22 cellular contexts compared by ENCODE assay signal in the genomic region with DNA sequence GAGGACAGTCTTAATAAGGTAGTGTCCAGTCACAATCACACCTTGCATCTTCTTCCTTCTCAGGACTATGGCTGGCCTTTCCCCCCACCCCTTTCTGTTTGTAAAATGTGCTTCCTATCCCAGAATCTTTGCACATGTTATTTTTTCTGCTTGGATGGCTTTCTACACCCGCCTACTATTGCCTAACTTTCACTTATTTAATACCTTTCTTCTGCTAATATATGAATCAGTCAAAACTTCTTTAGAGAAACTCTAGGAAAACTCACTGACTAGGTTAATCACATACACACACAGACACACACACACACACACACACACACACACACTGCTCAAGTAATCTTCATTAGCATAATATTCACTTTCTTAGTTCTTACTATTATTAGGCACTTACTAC. TPM values are rescaled to one million over a fixed set of nuclear protein-coding genes. Genes with fewer than 3 reads are reported as not detected.
DNase-seq lines count a peak whose midpoint lies in the region; ATAC-seq, FAIRE-seq and TF ChIP-seq lines count a peak whose summit lies in the region.
"Had no signal": no experiment of that assay in that cellular context is flagged by ENCODE, and none has a peak within 500 bp of the region (broad histone marks: within the 10 kb centered on the region; RNA-seq: fewer than 3 reads in every experiment).

No MANE protein-coding gene starts in this region.

- H3K27ac ChIP-seq in BLaER1 treated with 17β-estradiol and CSF1 and Interleukin-3, amounts not matched to agents 10 nM and 100 nM, result no peak overlapping the region
- peak overlapping the region; percentile 82 for H3K27ac ChIP-seq in PC-3 (ENCODE audit: low read length)
- peak overlapping the region; percentile 47 for H3K27ac ChIP-seq in epithelial cell of prostate
- peak overlapping the region; percentile 60 for H3K27ac ChIP-seq in mesenchymal stem cell (ENCODE audit: low read length, poor library complexity, severe bottlenecking)
- no peak overlapping the region for H3K27ac ChIP-seq in brain microvascular endothelial cell
- H3K27ac ChIP-seq: colonic mucosa had no signal

- BruUV-seq in PC-3 (replicated peaks; lab: Mats Ljungman, UMichigan), result no TSS peak

- in situ Hi-C loops in brain microvascular endothelial cell (cut with HindIII; ENCODE audit: low pct_ligation_motif_present, low sequenced_read_pairs), result no loop called here

- H3K4me3 ChIP-seq in BLaER1 treated with 17β-estradiol and CSF1 and Interleukin-3, amounts not matched to agents 10 nM and 100 nM, result no peak overlapping the region
- H3K4me3 ChIP-seq in PC-3 (ENCODE audit: low read length) (peak overlapping the region; percentile 25; the same call in 1 of the 2 replicates), mesenchymal stem cell (ENCODE audit: insufficient read depth in 1 of 2, low read depth in 1 of 2, low read length in 2 of 2) (no peak overlapping the region), brain microvascular endothelial cell (ENCODE audit: low read depth, low read length) (no peak overlapping the region)
- H3K4me3 ChIP-seq: colonic mucosa had no signal

- POLR2A ChIA-PET in PC-3 (lab: Charles Lee; ENCODE audit: unreplicated experiment), result no interaction called here

- no peak overlapping the region for H2BK120ac ChIP-seq in mesenchymal stem cell (ENCODE audit: low read depth, low read length)

- TF ChIP-seq CTCF in PC-3 (conservative IDR thresholded peaks at IDR 0.05; ENCODE audit: low read depth, low read length) (no peak), brain microvascular endothelial cell (IDR thresholded peaks at IDR 0.05; ENCODE audit: low read depth, low read length, missing control alignments) (no peak)

- H2AFZ ChIP-seq in PC-3 (ENCODE audit: low read length), result no peak overlapping the region
- no peak overlapping the region for H2AFZ ChIP-seq in mesenchymal stem cell (ENCODE audit: low read depth, low read length)

- peak overlapping the region in 9 of 11 experiments; percentile 0 to 55 (median 31); a peak in 11 of 22 replicates for H3K4me2 ChIP-seq in BLaER1 treated with 17β-estradiol and CSF1 and Interleukin-3, amounts not matched to agents 10 nM and 100 nM
- H3K4me2 ChIP-seq in PC-3 (ENCODE audit: low read length) (peak overlapping the region; percentile 73), mesenchymal stem cell (ENCODE audit: low read length, poor library complexity, severe bottlenecking) (no peak overlapping the region)

- WGBS in mesenchymal stem cell, result 97% methylated on average over 1 of the region's 1 CpG

- CTCF ChIA-PET in PC-3 (lab: Charles Lee), result no interaction called here

- no peak overlapping the region for H3K23ac ChIP-seq in mesenchymal stem cell (ENCODE audit: low read length in 2 of 2)

- H3K79me2 ChIP-seq in PC-3 (ENCODE audit: low read length), result no peaks in the 10 kb centered on the region

- no peak for FAIRE-seq in frontal cortex (lab: Jason Lieb, UNC)
- FAIRE-seq: H1, small intestine had no signal

- H2BK15ac ChIP-seq in mesenchymal stem cell (ENCODE audit: low read depth, poor library complexity, severe bottlenecking), result no peak overlapping the region

- H3F3A ChIP-seq in PC-3 (ENCODE audit: low read length, unreplicated experiment), result peaks cover 4% of the 10 kb centered on the region

- H2BK12ac ChIP-seq in mesenchymal stem cell (ENCODE audit: low read length in 2 of 2), result no peak overlapping the region

- H3K36me3 ChIP-seq in BLaER1 treated with 17β-estradiol and CSF1 and Interleukin-3, amounts not matched to agents 10 nM and 100 nM, result peaks cover 0 to 7% (median 0%) of the 10 kb centered on the region in 11 experiments; a peak in 1 of 22 replicates
- H3K36me3 ChIP-seq in PC-3 (ENCODE audit: low read depth, low read length) (peaks cover 4% of the 10 kb centered on the region; the same call in 1 of the 2 replicates), mesenchymal stem cell (ENCODE audit: control insufficient read depth in 1 of 2, insufficient read depth in 2 of 2, low read depth in 1 of 2, low read length in 2 of 2) (peaks cover 4 to 60% of the 10 kb centered on the region in 2 experiments), brain microvascular endothelial cell (replicated peaks) (peaks cover 7% of the 10 kb centered on the region)
- H3K36me3 ChIP-seq: colonic mucosa had no signal

- no peaks in the 10 kb centered on the region; a peak in 1 of 22 replicates for H4K20me1 ChIP-seq in BLaER1 treated with 17β-estradiol and CSF1 and Interleukin-3, amounts not matched to agents 10 nM and 100 nM
- no peaks in the 10 kb centered on the region for H4K20me1 ChIP-seq in PC-3 (ENCODE audit: low read length)

- H3K9ac ChIP-seq in BLaER1 treated with 17β-estradiol and CSF1 and Interleukin-3, amounts not matched to agents 10 nM and 100 nM, result no peak overlapping the region
- H3K9ac ChIP-seq in PC-3 (ENCODE audit: low read length), result peak overlapping the region; percentile 32
- no peak overlapping the region for H3K9ac ChIP-seq in mesenchymal stem cell (ENCODE audit: low read length)

- H3K27me3 ChIP-seq in BLaER1 treated with 17β-estradiol and CSF1 and Interleukin-3, amounts not matched to agents 10 nM and 100 nM, result no peaks in the 10 kb centered on the region
- H3K27me3 ChIP-seq in PC-3 (ENCODE audit: low read length) (no peaks in the 10 kb centered on the region), mesenchymal stem cell (ENCODE audit: control insufficient read depth in 1 of 2, insufficient read depth in 1 of 2, low read length in 2 of 2) (no peaks in the 10 kb centered on the region), brain microvascular endothelial cell (replicated peaks) (no peaks in the 10 kb centered on the region)
- H3K27me3 ChIP-seq: colonic mucosa had no signal

- H4K8ac ChIP-seq in mesenchymal stem cell (ENCODE audit: low read length), result no peak overlapping the region

- no peak overlapping the region for H2BK5ac ChIP-seq in mesenchymal stem cell (ENCODE audit: low read depth, low read length, poor library complexity, severe bottlenecking)

- H3K14ac ChIP-seq in mesenchymal stem cell (ENCODE audit: low read length in 2 of 2), result no peak overlapping the region

- H3K4me1 ChIP-seq in BLaER1 treated with 17β-estradiol and CSF1 and Interleukin-3, amounts not matched to agents 10 nM and 100 nM, result peaks cover 6 to 22% (median 13%) of the 10 kb centered on the region in 10 experiments; a peak in 18 of 20 replicates
- H3K4me1 ChIP-seq in PC-3 (ENCODE audit: insufficient read depth, low read length) (peaks cover 24% of the 10 kb centered on the region), mesenchymal stem cell (ENCODE audit: control insufficient read depth, insufficient read depth, low read depth, low read length) (peaks cover 2% of the 10 kb centered on the region)
- H3K4me1 ChIP-seq: colonic mucosa had no signal

- no peak for ATAC-seq in PC-3
- ATAC-seq in GM21515 (IDR thresholded peaks at IDR 0.05; ENCODE audit: unreplicated experiment), result no peak

- H4K91ac ChIP-seq in mesenchymal stem cell (ENCODE audit: low read length), result no peak overlapping the region

- H3K79me1 ChIP-seq in mesenchymal stem cell (replicated peaks; ENCODE audit: low read length, poor library complexity, severe bottlenecking), result peaks cover 6% of the 10 kb centered on the region

- intact Hi-C loops in PC-3 (cut with micrococcal nuclease), result no loop called here

- peak; percentile 41 for DNase-seq in PC-3
- peak; percentile 26 for DNase-seq in epithelial cell of prostate (ENCODE audit: low read depth, low spot score)
- DNase-seq in mesenchymal stem cell, result no peak
- DNase-seq in MV-4-11 (lab: John Stamatoyannopoulos, UW), result no peak
- DNase-seq in frontal cortex (ENCODE audit: low spot score in 2 of 2), result no peak
- DNase-seq in brain microvascular endothelial cell, result no peak
- DNase-seq: colonic mucosa; erythroblast; hippocampal formation; left cardiac atrium; NCI-H1048; NCI-H2029 treated with DMSO at 0.1 percent for 48 hours; NCI-H524; SIG-M5; small intestine; stimulated activated CD4-positive, alpha-beta T cell treated with anti-CD3 and anti-CD28 coated beads, Interleukin-4, amount 100 ng/mL, for 4 hours; stimulated activated CD8-positive, alpha-beta memory T cell treated with anti-CD3 and anti-CD28 coated beads, Interleukin-4, amount 100 ng/mL, for 48 hours; substantia nigra; T-helper 2 cell had no signal

- no peak overlapping the region for H2AK5ac ChIP-seq in mesenchymal stem cell (ENCODE audit: low read length, severe bottlenecking)

- no peaks in the 10 kb centered on the region for H3K9me2 ChIP-seq in PC-3 (replicated peaks; ENCODE audit: low read length)

- H3K9me3 ChIP-seq in BLaER1 treated with 17β-estradiol and CSF1 and Interleukin-3, amounts not matched to agents 10 nM and 100 nM (replicated peaks in 1 of 11), result no peaks in the 10 kb centered on the region
- no peaks in the 10 kb centered on the region for H3K9me3 ChIP-seq in PC-3 (ENCODE audit: low read length)
- H3K9me3 ChIP-seq in mesenchymal stem cell (ENCODE audit: control insufficient read depth, low read length), result no peaks in the 10 kb centered on the region
- H3K9me3 ChIP-seq: colonic mucosa had no signal

- H3K4ac ChIP-seq in mesenchymal stem cell (ENCODE audit: low read depth in 1 of 2, low read length in 2 of 2), result no peak overlapping the region

- no peak overlapping the region for H3K18ac ChIP-seq in mesenchymal stem cell (ENCODE audit: low read depth in 1 of 2, low read length in 2 of 2)

RNA-seq across cellular contexts. Expression of a gene that starts 51.0 kb away (rescaled TPM):
- total RNA-seq in PC-3 (2014; rRNA removed) (24.2 and 25.1 TPM in 2 replicates), frontal cortex (49.3 TPM)
- 15.4 TPM for polyA plus RNA-seq in mesenchymal stem cell (2013, experiment 1 of 2)
- polyA plus RNA-seq in mesenchymal stem cell (2013, experiment 2 of 2), result 16.1 TPM

Comparison
In these comparisons a context has a peak if more than half of its experiments do, and no peak if none do; other contexts are left out.
1. H3K27ac ChIP-seq: peak in PC-3 (single experiment), epithelial cell of prostate (single experiment) and mesenchymal stem cell (single experiment); none in BLaER1 treated with 17β-estradiol and CSF1 and Interleukin-3, amounts not matched to agents 10 nM and 100 nM (0 of 11) and brain microvascular endothelial cell (single experiment).
2. DNase-seq: peak in PC-3 (single experiment) and epithelial cell of prostate (single experiment); none in mesenchymal stem cell (single experiment), MV-4-11 (single experiment), frontal cortex (0 of 2) and brain microvascular endothelial cell (single experiment).